In the genomic region with DNA sequence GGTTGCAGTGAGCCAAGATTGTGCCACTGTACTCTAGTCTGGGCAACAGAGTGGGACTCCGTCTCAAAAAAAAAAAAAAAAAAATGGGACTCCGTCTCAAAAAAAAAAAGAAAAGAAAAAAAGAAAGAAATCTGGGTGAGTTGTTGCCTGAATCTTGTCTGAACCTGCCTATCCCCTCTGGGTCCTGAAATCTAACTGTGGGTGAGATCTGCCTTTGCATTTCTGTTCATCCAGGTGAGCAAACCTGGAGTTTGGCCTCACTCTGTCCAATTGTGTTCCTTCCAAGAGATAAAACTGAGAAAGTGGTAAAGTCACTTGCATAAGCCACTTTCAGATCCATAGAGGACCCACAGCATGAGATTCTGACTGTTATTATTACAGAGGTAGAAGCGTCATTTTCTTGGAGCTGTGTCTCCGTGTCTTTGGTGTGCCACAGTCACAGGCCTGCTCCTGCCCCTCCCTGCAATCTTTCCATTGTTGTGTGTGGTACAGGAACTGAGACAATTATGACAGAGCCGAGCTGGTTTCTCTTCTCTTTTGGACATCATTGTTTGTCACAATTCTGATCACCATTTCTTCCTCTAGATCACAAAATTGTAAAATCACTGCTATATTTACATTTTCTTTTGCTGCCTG, we compare ENCODE assay signal across 9 cellular contexts.
A peak's percentile ranks its signal among the peaks of the same experiment; 100 is the strongest.
DNase-seq lines count a peak whose midpoint lies in the region; ATAC-seq, FAIRE-seq and TF ChIP-seq lines count a peak whose summit lies in the region.
"Had no signal": no experiment of that assay in that cellular context is flagged by ENCODE, and none has a peak within 500 bp of the region (broad histone marks: within the 10 kb centered on the region; RNA-seq: fewer than 3 reads in every experiment).

No MANE protein-coding gene starts in this region.

- no peak overlapping the region for H3K27ac ChIP-seq in GM23338 (ENCODE audit: low read depth)

- no peak overlapping the region; the same call in 1 of the 2 replicates for H3K27ac Mint-ChIP-seq in GM23338

- no peaks in the 10 kb centered on the region for H3K27me3 ChIP-seq in GM23338 (ENCODE audit: insufficient read depth)

- no peak overlapping the region for H3K4me3 ChIP-seq in GM23338

- no peaks in the 10 kb centered on the region for H3K9me3 Mint-ChIP-seq in GM23338

- H2AFZ ChIP-seq in GM23338, result no peak overlapping the region

- peaks cover 2% of the 10 kb centered on the region for H3K27me3 Mint-ChIP-seq in GM23338 (ENCODE audit: insufficient read depth, low read depth, poor library complexity)

- TF ChIP-seq CTCF in GM23338 (conservative IDR thresholded peaks at IDR 0.05; ENCODE audit: low read depth in 2 of 2) (no peak), D721Med (IDR thresholded peaks at IDR 0.05; ENCODE audit: insufficient read depth, missing control alignments) (no peak)

- no peak overlapping the region for H3K4me3 Mint-ChIP-seq in GM23338

- no peak for FAIRE-seq in D721Med (lab: Jason Lieb, UNC)
- FAIRE-seq: H1 had no signal

- no peaks in the 10 kb centered on the region for H3K79me2 ChIP-seq in GM23338 (replicated peaks; ENCODE audit: insufficient read depth)

- no peaks in the 10 kb centered on the region for H3F3A ChIP-seq in GM23338 (replicated peaks; ENCODE audit: low read depth)

- no peaks in the 10 kb centered on the region for H3K36me3 Mint-ChIP-seq in GM23338 (ENCODE audit: low read depth)

- intact Hi-C loops in sciatic nerve (cut with DNase I), result no loop called here

- peak; percentile 95 for ATAC-seq in GM18499 (IDR thresholded peaks at IDR 0.05; ENCODE audit: insufficient read depth, unreplicated experiment)
- ATAC-seq in GM23338, result no peak
- peak; percentile 87 for ATAC-seq in sciatic nerve

- H3K36me3 ChIP-seq in GM23338 (ENCODE audit: insufficient read depth), result no peaks in the 10 kb centered on the region

- H3K4me1 ChIP-seq in GM23338 (ENCODE audit: insufficient read depth), result peaks cover 16% of the 10 kb centered on the region

- H3K9me2 ChIP-seq in GM23338 (ENCODE audit: insufficient read depth), result no peaks in the 10 kb centered on the region

- DNase-seq in GM23338 (ENCODE audit: low spot score) (no peak), NOMO-1 treated with DMSO at 0.1 percent for 48 hours (lab: John Stamatoyannopoulos, UW; ENCODE audit: unreplicated experiment) (peak; percentile 98), dermis microvascular lymphatic vessel endothelial cell (ENCODE audit: low read depth in 2 of 2) (peak; percentile 75 to 78), sciatic nerve (ENCODE audit: low spot score) (no peak), D721Med (ENCODE audit: insufficient read length, low spot score) (no peak), epidermal melanocyte (ENCODE audit: insufficient read length, low spot score) (no peak), NCI-H1930 (lab: John Stamatoyannopoulos, UW) (no peak)

- H3K4me1 Mint-ChIP-seq in GM23338, result peaks cover 19% of the 10 kb centered on the region

- H4K20me1 ChIP-seq in GM23338 (replicated peaks; ENCODE audit: insufficient read depth), result no peaks in the 10 kb centered on the region

- H3K4me2 ChIP-seq in GM23338, result peak overlapping the region; percentile 25

TF ChIP-seq in GM23338, 12 proteins besides CTCF, POLR2A, EP300 and RAD21 (continues in another document):
- TF ChIP-seq, protein P1, sequence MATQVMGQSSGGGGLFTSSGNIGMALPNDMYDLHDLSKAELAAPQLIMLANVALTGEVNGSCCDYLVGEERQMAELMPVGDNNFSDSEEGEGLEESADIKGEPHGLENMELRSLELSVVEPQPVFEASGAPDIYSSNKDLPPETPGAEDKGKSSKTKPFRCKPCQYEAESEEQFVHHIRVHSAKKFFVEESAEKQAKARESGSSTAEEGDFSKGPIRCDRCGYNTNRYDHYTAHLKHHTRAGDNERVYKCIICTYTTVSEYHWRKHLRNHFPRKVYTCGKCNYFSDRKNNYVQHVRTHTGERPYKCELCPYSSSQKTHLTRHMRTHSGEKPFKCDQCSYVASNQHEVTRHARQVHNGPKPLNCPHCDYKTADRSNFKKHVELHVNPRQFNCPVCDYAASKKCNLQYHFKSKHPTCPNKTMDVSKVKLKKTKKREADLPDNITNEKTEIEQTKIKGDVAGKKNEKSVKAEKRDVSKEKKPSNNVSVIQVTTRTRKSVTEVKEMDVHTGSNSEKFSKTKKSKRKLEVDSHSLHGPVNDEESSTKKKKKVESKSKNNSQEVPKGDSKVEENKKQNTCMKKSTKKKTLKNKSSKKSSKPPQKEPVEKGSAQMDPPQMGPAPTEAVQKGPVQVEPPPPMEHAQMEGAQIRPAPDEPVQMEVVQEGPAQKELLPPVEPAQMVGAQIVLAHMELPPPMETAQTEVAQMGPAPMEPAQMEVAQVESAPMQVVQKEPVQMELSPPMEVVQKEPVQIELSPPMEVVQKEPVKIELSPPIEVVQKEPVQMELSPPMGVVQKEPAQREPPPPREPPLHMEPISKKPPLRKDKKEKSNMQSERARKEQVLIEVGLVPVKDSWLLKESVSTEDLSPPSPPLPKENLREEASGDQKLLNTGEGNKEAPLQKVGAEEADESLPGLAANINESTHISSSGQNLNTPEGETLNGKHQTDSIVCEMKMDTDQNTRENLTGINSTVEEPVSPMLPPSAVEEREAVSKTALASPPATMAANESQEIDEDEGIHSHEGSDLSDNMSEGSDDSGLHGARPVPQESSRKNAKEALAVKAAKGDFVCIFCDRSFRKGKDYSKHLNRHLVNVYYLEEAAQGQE (IDR thresholded peaks at IDR 0.05; ENCODE audit: unreplicated experiment), result no peak
- no peak for TF ChIP-seq NANOG (IDR thresholded peaks at IDR 0.05; ENCODE audit: borderline replicate concordance)
- TF ChIP-seq, protein P2, sequence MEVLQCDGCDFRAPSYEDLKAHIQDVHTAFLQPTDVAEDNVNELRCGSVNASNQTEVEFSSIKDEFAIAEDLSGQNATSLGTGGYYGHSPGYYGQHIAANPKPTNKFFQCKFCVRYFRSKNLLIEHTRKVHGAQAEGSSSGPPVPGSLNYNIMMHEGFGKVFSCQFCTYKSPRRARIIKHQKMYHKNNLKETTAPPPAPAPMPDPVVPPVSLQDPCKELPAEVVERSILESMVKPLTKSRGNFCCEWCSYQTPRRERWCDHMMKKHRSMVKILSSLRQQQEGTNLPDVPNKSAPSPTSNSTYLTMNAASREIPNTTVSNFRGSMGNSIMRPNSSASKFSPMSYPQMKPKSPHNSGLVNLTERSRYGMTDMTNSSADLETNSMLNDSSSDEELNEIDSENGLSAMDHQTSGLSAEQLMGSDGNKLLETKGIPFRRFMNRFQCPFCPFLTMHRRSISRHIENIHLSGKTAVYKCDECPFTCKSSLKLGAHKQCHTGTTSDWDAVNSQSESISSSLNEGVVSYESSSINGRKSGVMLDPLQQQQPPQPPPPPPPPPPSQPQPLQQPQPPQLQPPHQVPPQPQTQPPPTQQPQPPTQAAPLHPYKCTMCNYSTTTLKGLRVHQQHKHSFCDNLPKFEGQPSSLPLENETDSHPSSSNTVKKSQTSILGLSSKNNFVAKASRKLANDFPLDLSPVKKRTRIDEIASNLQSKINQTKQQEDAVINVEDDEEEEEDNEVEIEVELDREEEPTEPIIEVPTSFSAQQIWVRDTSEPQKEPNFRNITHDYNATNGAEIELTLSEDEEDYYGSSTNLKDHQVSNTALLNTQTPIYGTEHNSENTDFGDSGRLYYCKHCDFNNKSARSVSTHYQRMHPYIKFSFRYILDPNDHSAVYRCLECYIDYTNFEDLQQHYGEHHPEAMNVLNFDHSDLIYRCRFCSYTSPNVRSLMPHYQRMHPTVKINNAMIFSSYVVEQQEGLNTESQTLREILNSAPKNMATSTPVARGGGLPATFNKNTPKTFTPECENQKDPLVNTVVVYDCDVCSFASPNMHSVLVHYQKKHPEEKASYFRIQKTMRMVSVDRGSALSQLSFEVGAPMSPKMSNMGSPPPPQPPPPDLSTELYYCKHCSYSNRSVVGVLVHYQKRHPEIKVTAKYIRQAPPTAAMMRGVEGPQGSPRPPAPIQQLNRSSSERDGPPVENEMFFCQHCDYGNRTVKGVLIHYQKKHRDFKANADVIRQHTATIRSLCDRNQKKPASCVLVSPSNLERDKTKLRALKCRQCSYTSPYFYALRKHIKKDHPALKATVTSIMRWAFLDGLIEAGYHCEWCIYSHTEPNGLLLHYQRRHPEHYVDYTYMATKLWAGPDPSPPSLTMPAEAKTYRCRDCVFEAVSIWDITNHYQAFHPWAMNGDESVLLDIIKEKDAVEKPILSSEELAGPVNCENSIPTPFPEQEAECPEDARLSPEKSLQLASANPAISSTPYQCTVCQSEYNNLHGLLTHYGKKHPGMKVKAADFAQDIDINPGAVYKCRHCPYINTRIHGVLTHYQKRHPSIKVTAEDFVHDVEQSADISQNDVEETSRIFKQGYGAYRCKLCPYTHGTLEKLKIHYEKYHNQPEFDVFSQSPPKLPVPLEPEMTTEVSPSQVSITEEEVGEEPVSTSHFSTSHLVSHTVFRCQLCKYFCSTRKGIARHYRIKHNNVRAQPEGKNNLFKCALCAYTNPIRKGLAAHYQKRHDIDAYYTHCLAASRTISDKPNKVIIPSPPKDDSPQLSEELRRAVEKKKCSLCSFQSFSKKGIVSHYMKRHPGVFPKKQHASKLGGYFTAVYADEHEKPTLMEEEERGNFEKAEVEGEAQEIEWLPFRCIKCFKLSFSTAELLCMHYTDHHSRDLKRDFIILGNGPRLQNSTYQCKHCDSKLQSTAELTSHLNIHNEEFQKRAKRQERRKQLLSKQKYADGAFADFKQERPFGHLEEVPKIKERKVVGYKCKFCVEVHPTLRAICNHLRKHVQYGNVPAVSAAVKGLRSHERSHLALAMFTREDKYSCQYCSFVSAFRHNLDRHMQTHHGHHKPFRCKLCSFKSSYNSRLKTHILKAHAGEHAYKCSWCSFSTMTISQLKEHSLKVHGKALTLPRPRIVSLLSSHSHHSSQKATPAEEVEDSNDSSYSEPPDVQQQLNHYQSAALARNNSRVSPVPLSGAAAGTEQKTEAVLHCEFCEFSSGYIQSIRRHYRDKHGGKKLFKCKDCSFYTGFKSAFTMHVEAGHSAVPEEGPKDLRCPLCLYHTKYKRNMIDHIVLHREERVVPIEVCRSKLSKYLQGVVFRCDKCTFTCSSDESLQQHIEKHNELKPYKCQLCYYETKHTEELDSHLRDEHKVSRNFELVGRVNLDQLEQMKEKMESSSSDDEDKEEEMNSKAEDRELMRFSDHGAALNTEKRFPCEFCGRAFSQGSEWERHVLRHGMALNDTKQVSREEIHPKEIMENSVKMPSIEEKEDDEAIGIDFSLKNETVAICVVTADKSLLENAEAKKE (CRISPR knock-in tag; IDR thresholded peaks at IDR 0.05), result no peak
- no peak for TF ChIP-seq POLR2AphosphoS5 (IDR thresholded peaks at IDR 0.05; ENCODE audit: low read depth)
- no peak for TF ChIP-seq EZH2phosphoT487 (IDR thresholded peaks at IDR 0.05; ENCODE audit: unreplicated experiment)
- no peak for TF ChIP-seq JUNB (IDR thresholded peaks at IDR 0.05; ENCODE audit: unreplicated experiment)

Comparison
In these comparisons a context has a peak if more than half of its experiments do, and no peak if none do; other contexts are left out.
1. DNase-seq: peak in NOMO-1 treated with DMSO at 0.1 percent for 48 hours (single experiment) and dermis microvascular lymphatic vessel endothelial cell (2 of 2); none in GM23338 (single experiment), sciatic nerve (single experiment), D721Med (single experiment), epidermal melanocyte (single experiment) and NCI-H1930 (0 of 2).